Comparison of ENCODE assay signal across 25 cellular contexts in the genomic region with DNA sequence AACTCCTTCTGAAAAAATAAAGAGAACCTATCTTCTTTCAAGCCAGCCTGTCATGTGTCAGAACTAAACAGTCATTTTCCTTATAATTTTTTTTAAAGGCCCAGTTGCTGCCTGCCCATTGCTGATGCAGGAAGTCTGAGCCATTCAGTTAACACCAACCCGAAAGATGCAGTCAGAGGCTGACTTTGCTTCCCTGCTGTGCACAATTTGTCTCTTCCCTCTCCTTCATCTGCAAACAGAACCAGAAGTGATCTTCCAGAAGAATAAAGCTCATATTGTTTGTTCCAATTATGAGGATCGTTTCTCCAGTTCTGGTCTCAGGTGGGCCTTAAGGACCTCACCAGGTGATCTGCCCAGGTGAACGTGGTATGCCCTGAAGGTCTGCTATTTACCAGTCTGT.
A peak's percentile ranks its signal among the peaks of the same experiment; 100 is the strongest.
DNase-seq lines count a peak whose midpoint lies in the region; ATAC-seq, FAIRE-seq and TF ChIP-seq lines count a peak whose summit lies in the region.
"Had no signal": no experiment of that assay in that cellular context is flagged by ENCODE, and none has a peak within 500 bp of the region (broad histone marks: within the 10 kb centered on the region; RNA-seq: fewer than 3 reads in every experiment).

No MANE protein-coding gene starts in this region.

- H3K4me3 Mint-ChIP-seq in CD14-positive monocyte = no peak overlapping the region
- no peak overlapping the region for H3K4me3 Mint-ChIP-seq in GM23338
- H3K4me3 Mint-ChIP-seq in activated T-helper 1 cell treated with anti-CD3 and anti-CD28 coated beads, Interleukin-12 subunit alpha, Interleukin-12 subunit beta, Interleukin-2, Interleukin-4 antibody, amounts not matched to agents 30 ng/mL and 10 ng/mL and 1 ng/mL, durations not matched to agents 14 hours and 24 hours and 36 hours = no peak overlapping the region
- H3K4me3 Mint-ChIP-seq: activated naive CD4-positive, alpha-beta T cell treated with anti-CD3 and anti-CD28 coated beads for 36 hours; activated T-cell treated with anti-CD3 and anti-CD28 coated beads, Interleukin-2, amount 50 U/mL, for 24 hours; stimulated activated naive CD8-positive, alpha-beta T cell treated with anti-CD3 and anti-CD28 coated beads, Interleukin-15, Interleukin-2, amounts not matched to agents 100 ng/mL and 50 ng/mL, for 24 hours had no signal

- ATAC-seq in GM23338 (no peak), HepG2 (no peak)

- H3K27me3 ChIP-seq in GM23338 (ENCODE audit: insufficient read depth) (no peaks in the 10 kb centered on the region), mesenchymal stem cell (ENCODE audit: control insufficient read depth in 1 of 2, insufficient read depth in 1 of 2, low read length in 2 of 2) (no peaks in the 10 kb centered on the region), HepG2 (ENCODE audit: control insufficient read depth in 1 of 2, insufficient read depth in 2 of 2, low read length in 2 of 2) (peaks cover 0 to 17% of the 10 kb centered on the region in 2 experiments; a peak in 4 of 5 replicates)
- H3K27me3 ChIP-seq: neutrophil had no signal

- H2AK5ac ChIP-seq in mesenchymal stem cell (ENCODE audit: low read length, severe bottlenecking) = no peak overlapping the region

- no peak overlapping the region for H2BK120ac ChIP-seq in mesenchymal stem cell (ENCODE audit: low read depth, low read length)

- no peak overlapping the region for H4K8ac ChIP-seq in mesenchymal stem cell (ENCODE audit: low read length)

- no peaks in the 10 kb centered on the region for H3K9me3 ChIP-seq in mesenchymal stem cell (ENCODE audit: control insufficient read depth, low read length)
- no peaks in the 10 kb centered on the region for H3K9me3 ChIP-seq in HepG2 (ENCODE audit: low read length)
- H3K9me3 ChIP-seq: neutrophil, prostate gland had no signal

- no peak for TF ChIP-seq CTCF in CD14-positive monocyte (IDR thresholded peaks at IDR 0.05)
- TF ChIP-seq CTCF in GM23338 (conservative IDR thresholded peaks at IDR 0.05; ENCODE audit: low read depth in 2 of 2) = no peak
- TF ChIP-seq CTCF in HepG2 (CRISPR knock-in tag; IDR thresholded peaks at IDR 0.05) = no peak

- H3K27ac Mint-ChIP-seq in CD14-positive monocyte (peak overlapping the region in 5 of 7 donors; percentile 33 to 79 (median 74)), GM23338 (no peak overlapping the region)
- H3K27ac Mint-ChIP-seq in activated T-helper 1 cell treated with anti-CD3 and anti-CD28 coated beads, Interleukin-12 subunit alpha, Interleukin-12 subunit beta, Interleukin-2, Interleukin-4 antibody, amounts not matched to agents 30 ng/mL and 10 ng/mL and 1 ng/mL, durations not matched to agents 14 hours and 24 hours and 36 hours = peak overlapping the region; percentile 5
- H3K27ac Mint-ChIP-seq: activated naive CD4-positive, alpha-beta T cell treated with anti-CD3 and anti-CD28 coated beads for 36 hours; activated T-cell treated with anti-CD3 and anti-CD28 coated beads, Interleukin-2, amount 50 U/mL, for 24 hours; stimulated activated naive CD8-positive, alpha-beta T cell treated with anti-CD3 and anti-CD28 coated beads, Interleukin-15, Interleukin-2, amounts not matched to agents 100 ng/mL and 50 ng/mL, for 24 hours had no signal

- H3K4me1 ChIP-seq in GM23338 (ENCODE audit: insufficient read depth) = no peaks in the 10 kb centered on the region
- peaks cover 5% of the 10 kb centered on the region for H3K4me1 ChIP-seq in mesenchymal stem cell (ENCODE audit: control insufficient read depth, insufficient read depth, low read depth, low read length)
- no peaks in the 10 kb centered on the region for H3K4me1 ChIP-seq in HepG2 (ENCODE audit: insufficient read depth, low read length)
- H3K4me1 ChIP-seq: prostate gland had no signal

- H2BK5ac ChIP-seq in mesenchymal stem cell (ENCODE audit: low read depth, low read length, poor library complexity, severe bottlenecking) = no peak overlapping the region

- FAIRE-seq in HepG2 (lab: Jason Lieb, UNC) = no peak
- FAIRE-seq: endometrium, H1 had no signal

- H2BK12ac ChIP-seq in mesenchymal stem cell (ENCODE audit: low read length in 2 of 2) = no peak overlapping the region

- H3K4me2 ChIP-seq in GM23338 = 0 out of 2 replicates have a peak overlapping the region, but pooled peaks have one; percentile 41
- no peak overlapping the region for H3K4me2 ChIP-seq in mesenchymal stem cell (ENCODE audit: low read length, poor library complexity, severe bottlenecking)
- no peak overlapping the region for H3K4me2 ChIP-seq in HepG2 (ENCODE audit: low read depth, low read length)

- in situ Hi-C loops in HepG2 (cut with HindIII; ENCODE audit: extremely low pct_ligation_motif_present, low pct_unique_long_range_greater_than_20kb) = no loop called here

- no peak overlapping the region for H2AFZ ChIP-seq in GM23338
- no peak overlapping the region for H2AFZ ChIP-seq in mesenchymal stem cell (ENCODE audit: low read depth, low read length)
- no peak overlapping the region for H2AFZ ChIP-seq in HepG2 (ENCODE audit: low read length)

- no peak for TF ChIP-seq RAD21 in HepG2 (CRISPR knock-in tag; IDR thresholded peaks at IDR 0.05)

- H3K79me1 ChIP-seq in mesenchymal stem cell (replicated peaks; ENCODE audit: low read length, poor library complexity, severe bottlenecking) = no peaks in the 10 kb centered on the region

- peak overlapping the region; percentile 61 for H3K9ac ChIP-seq in mesenchymal stem cell (ENCODE audit: low read length)
- no peak overlapping the region for H3K9ac ChIP-seq in HepG2 (ENCODE audit: insufficient read depth, low read depth, low read length)

- H3K9me3 Mint-ChIP-seq in CD14-positive monocyte = peaks cover 0 to 2% (median 0%) of the 10 kb centered on the region in 7 donors
- H3K9me3 Mint-ChIP-seq in GM23338 = no peaks in the 10 kb centered on the region
- no peaks in the 10 kb centered on the region for H3K9me3 Mint-ChIP-seq in activated T-helper 1 cell treated with anti-CD3 and anti-CD28 coated beads, Interleukin-12 subunit alpha, Interleukin-12 subunit beta, Interleukin-2, Interleukin-4 antibody, amounts not matched to agents 30 ng/mL and 10 ng/mL and 1 ng/mL, durations not matched to agents 14 hours and 24 hours and 36 hours
- H3K9me3 Mint-ChIP-seq: activated naive CD4-positive, alpha-beta T cell treated with anti-CD3 and anti-CD28 coated beads for 36 hours; activated T-cell treated with anti-CD3 and anti-CD28 coated beads, Interleukin-2, amount 50 U/mL, for 24 hours; stimulated activated naive CD8-positive, alpha-beta T cell treated with anti-CD3 and anti-CD28 coated beads, Interleukin-15, Interleukin-2, amounts not matched to agents 100 ng/mL and 50 ng/mL, for 24 hours had no signal

- 50% methylated on average over 3 of the region's 3 CpGs for WGBS in mesenchymal stem cell
- 0% methylated on average over 3 of the region's 3 CpGs for WGBS in HepG2 (ENCODE audit: low lambda C conversion rate)

- peaks cover 6 to 10% of the 10 kb centered on the region in 2 donors for H3K36me3 Mint-ChIP-seq in CD14-positive monocyte
- no peaks in the 10 kb centered on the region for H3K36me3 Mint-ChIP-seq in GM23338 (ENCODE audit: low read depth)
- H3K36me3 Mint-ChIP-seq in activated T-helper 1 cell treated with anti-CD3 and anti-CD28 coated beads, Interleukin-12 subunit alpha, Interleukin-12 subunit beta, Interleukin-2, Interleukin-4 antibody, amounts not matched to agents 30 ng/mL and 10 ng/mL and 1 ng/mL, durations not matched to agents 14 hours and 24 hours and 36 hours (ENCODE audit: low read depth) = no peaks in the 10 kb centered on the region

- CTCF ChIA-PET in HepG2 (lab: Yijun Ruan, JAX; ENCODE audit: low intra/inter-chr PET ratio, low total read pairs) = no interaction called here

- no peaks in the 10 kb centered on the region; the same call in 1 of the 2 replicates for H4K20me1 ChIP-seq in GM23338 (replicated peaks; ENCODE audit: insufficient read depth)
- H4K20me1 ChIP-seq in HepG2 (ENCODE audit: insufficient read depth, low read length) = no peaks in the 10 kb centered on the region

- peaks cover 78% of the 10 kb centered on the region for H3K4me1 Mint-ChIP-seq in CD14-positive monocyte
- peaks cover 9% of the 10 kb centered on the region for H3K4me1 Mint-ChIP-seq in GM23338
- peaks cover 45% of the 10 kb centered on the region for H3K4me1 Mint-ChIP-seq in activated T-helper 1 cell treated with anti-CD3 and anti-CD28 coated beads, Interleukin-12 subunit alpha, Interleukin-12 subunit beta, Interleukin-2, Interleukin-4 antibody, amounts not matched to agents 30 ng/mL and 10 ng/mL and 1 ng/mL, durations not matched to agents 14 hours and 24 hours and 36 hours (ENCODE audit: low read depth)

- intact Hi-C loops in CD14-positive monocyte (cut with micrococcal nuclease) (loop anchor here (5.0 to 10.0 kb wide), 4 partner anchors 129 to 369 kb away; a partner anchor contains a TSS), HepG2 (cut with micrococcal nuclease; ENCODE audit: unreplicated experiment) (no loop called here)
- intact Hi-C loops in activated T-helper 1 cell treated with anti-CD3 and anti-CD28 coated beads, Interleukin-12 subunit alpha, Interleukin-12 subunit beta, Interleukin-2, Interleukin-4 antibody, amounts not matched to agents 30 ng/mL and 10 ng/mL and 1 ng/mL, durations not matched to agents 14 hours and 24 hours and 36 hours (cut with micrococcal nuclease) = no loop called here

- H3K36me3 ChIP-seq in GM23338 (ENCODE audit: insufficient read depth) (no peaks in the 10 kb centered on the region), mesenchymal stem cell (ENCODE audit: control insufficient read depth in 1 of 2, insufficient read depth in 2 of 2, low read depth in 1 of 2, low read length in 2 of 2) (no peaks in the 10 kb centered on the region), HepG2 (replicated peaks in 1 of 2; ENCODE audit: control insufficient read depth in 1 of 2, insufficient read depth in 2 of 2, low read length in 2 of 2) (no peaks in the 10 kb centered on the region)
- H3K36me3 ChIP-seq: neutrophil, prostate gland had no signal

- no peak overlapping the region for H3K18ac ChIP-seq in mesenchymal stem cell (ENCODE audit: low read depth in 1 of 2, low read length in 2 of 2)

- no peak overlapping the region for H3K27ac ChIP-seq in GM23338 (ENCODE audit: low read depth)
- H3K27ac ChIP-seq in mesenchymal stem cell (ENCODE audit: low read length, poor library complexity, severe bottlenecking) = no peak overlapping the region
- no peak overlapping the region for H3K27ac ChIP-seq in HepG2 (ENCODE audit: extremely low read length, insufficient read depth, low read length)
- H3K27ac ChIP-seq: neutrophil, prostate gland had no signal

- H3K9me2 ChIP-seq in GM23338 (ENCODE audit: insufficient read depth) = no peaks in the 10 kb centered on the region

- peaks cover 4% of the 10 kb centered on the region; the same call in 1 of the 2 replicates for H3K79me2 ChIP-seq in GM23338 (replicated peaks; ENCODE audit: insufficient read depth)
- no peaks in the 10 kb centered on the region for H3K79me2 ChIP-seq in HepG2 (ENCODE audit: insufficient read depth, low read length)

- no peak overlapping the region for H2BK15ac ChIP-seq in mesenchymal stem cell (ENCODE audit: low read depth, poor library complexity, severe bottlenecking)

- H3K4me3 ChIP-seq in GM23338 (no peak overlapping the region), mesenchymal stem cell (ENCODE audit: insufficient read depth in 1 of 2, low read depth in 1 of 2, low read length in 2 of 2) (no peak overlapping the region), HepG2 (replicated peaks in 1 of 3; ENCODE audit: insufficient read depth in 1 of 3, low read depth in 2 of 3, low read length in 3 of 3) (no peak overlapping the region)
- H3K4me3 ChIP-seq: coronary artery, prostate gland had no signal

- H3F3A ChIP-seq in GM23338 (replicated peaks; ENCODE audit: low read depth) = no peaks in the 10 kb centered on the region

- POLR2A ChIA-PET in HepG2 (lab: Yijun Ruan, JAX) = no interaction called here

- H3K27me3 Mint-ChIP-seq in CD14-positive monocyte (ENCODE audit: low read depth in 3 of 3) = peaks cover 0 to 2% (median 1%) of the 10 kb centered on the region in 3 donors
- peaks cover 6% of the 10 kb centered on the region for H3K27me3 Mint-ChIP-seq in GM23338 (ENCODE audit: insufficient read depth, low read depth, poor library complexity)
- H3K27me3 Mint-ChIP-seq in activated T-helper 1 cell treated with anti-CD3 and anti-CD28 coated beads, Interleukin-12 subunit alpha, Interleukin-12 subunit beta, Interleukin-2, Interleukin-4 antibody, amounts not matched to agents 30 ng/mL and 10 ng/mL and 1 ng/mL, durations not matched to agents 14 hours and 24 hours and 36 hours (ENCODE audit: insufficient read depth) = no peaks in the 10 kb centered on the region
- H3K27me3 Mint-ChIP-seq: activated T-cell treated with anti-CD3 and anti-CD28 coated beads, Interleukin-2, amount 50 U/mL, for 24 hours; stimulated activated naive CD8-positive, alpha-beta T cell treated with anti-CD3 and anti-CD28 coated beads, Interleukin-15, Interleukin-2, amounts not matched to agents 100 ng/mL and 50 ng/mL, for 24 hours had no signal

- no peak overlapping the region for H3K14ac ChIP-seq in mesenchymal stem cell (ENCODE audit: low read length in 2 of 2)

- no peak for TF ChIP-seq POLR2A in HepG2 (IDR thresholded peaks at IDR 0.05; ENCODE audit: insufficient read depth in 1 of 2, low read depth in 2 of 2, low read length in 2 of 2)

- no peak overlapping the region for H3K23ac ChIP-seq in mesenchymal stem cell (ENCODE audit: low read length in 2 of 2)

- no peak overlapping the region for H4K91ac ChIP-seq in mesenchymal stem cell (ENCODE audit: low read length)

- BruUV-seq in HepG2 (replicated peaks; lab: Mats Ljungman, UMichigan) = no TSS peak

- TF ChIP-seq EP300 in HepG2 (IDR thresholded peaks at IDR 0.05; ENCODE audit: low read depth in 2 of 2, low read length in 2 of 2) (no peak), HepG2 (CRISPR knock-in tag; IDR thresholded peaks at IDR 0.05; ENCODE audit: borderline replicate concordance) (no peak)

- no peak overlapping the region for H3K4ac ChIP-seq in mesenchymal stem cell (ENCODE audit: low read depth in 1 of 2, low read length in 2 of 2)

- DNase-seq in CD14-positive monocyte (ENCODE audit: low spot score) (peak; percentile 34), GM23338 (ENCODE audit: low spot score) (no peak), mesenchymal stem cell (no peak), SKM-1 (lab: John Stamatoyannopoulos, UW; ENCODE audit: unreplicated experiment) (no peak), HepG2 (ENCODE audit: low spot score) (no peak)
- DNase-seq in activated T-helper 1 cell treated with anti-CD3 and anti-CD28 coated beads, Interleukin-12 subunit alpha, Interleukin-12 subunit beta, Interleukin-2, Interleukin-4 antibody, amounts not matched to agents 30 ng/mL and 10 ng/mL and 1 ng/mL, durations not matched to agents 14 hours and 24 hours and 36 hours (ENCODE audit: low spot score) = no peak
- no peak for DNase-seq in stimulated activated CD4-positive, alpha-beta T cell treated with anti-CD3 and anti-CD28 coated beads, Interleukin-4, amount 100 ng/mL, for 1 hour
- DNase-seq: activated CD4-positive, alpha-beta T cell treated with anti-CD3 and anti-CD28 coated beads for 4 hours; activated T-cell treated with anti-CD3 and anti-CD28 coated beads, Interleukin-2, amount 50 U/mL, for 24 hours; amygdala; GF-D8; islet precursor cell; Kasumi-1; NCI-H345; NCI-H82; OCI-M1; SHP77; stimulated activated CD4-positive, alpha-beta T cell treated with anti-CD3 and anti-CD28 coated beads, Interleukin-15, amount 100 ng/mL, for 24 hours had no signal

Comparison
In these comparisons a context has a peak if more than half of its experiments do, and no peak if none do; other contexts are left out.
1. intact Hi-C loops: an anchor here in CD14-positive monocyte (5.0 to 10.0 kb wide); none called in activated T-helper 1 cell treated with anti-CD3 and anti-CD28 coated beads, Interleukin-12 subunit alpha, Interleukin-12 subunit beta, Interleukin-2, Interleukin-4 antibody, amounts not matched to agents 30 ng/mL and 10 ng/mL and 1 ng/mL, durations not matched to agents 14 hours and 24 hours and 36 hours and HepG2.